Comparison of ENCODE assay signal across 1 cellular context in the genomic region with DNA sequence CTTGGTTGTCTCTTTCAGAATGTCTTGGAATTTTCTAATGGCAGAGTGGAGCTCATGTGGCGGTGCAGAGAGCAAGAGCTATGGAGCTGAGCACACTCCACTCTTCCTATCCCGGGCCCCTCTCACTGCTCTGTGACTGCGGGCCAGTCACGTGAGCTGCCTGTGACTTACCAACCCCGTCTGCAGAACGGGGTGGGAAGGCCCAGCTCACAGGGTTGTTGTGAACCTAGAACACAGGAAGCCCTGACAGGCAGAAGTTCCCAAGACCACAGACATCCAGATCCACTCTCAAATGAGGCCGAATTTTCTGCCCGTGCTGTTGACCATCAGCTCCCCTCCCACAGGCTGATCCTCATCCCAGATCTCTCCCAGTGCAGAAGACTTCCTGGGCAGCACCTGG.
TF ChIP-seq lines count a peak whose summit lies in the region.

No MANE protein-coding gene starts in this region.

TF ChIP-seq in K562, 482 proteins besides CTCF, POLR2A, EP300 and RAD21:
- no peak for TF ChIP-seq ZNF347 (CRISPR knock-in tag; IDR thresholded peaks at IDR 0.05; ENCODE audit: low read depth)
- 0 out of 2 replicates have a peak, but pooled peaks have one; percentile 9 for TF ChIP-seq BHLHE40 (IDR thresholded peaks at IDR 0.05; ENCODE audit: low read length)
- TF ChIP-seq, protein P1, sequence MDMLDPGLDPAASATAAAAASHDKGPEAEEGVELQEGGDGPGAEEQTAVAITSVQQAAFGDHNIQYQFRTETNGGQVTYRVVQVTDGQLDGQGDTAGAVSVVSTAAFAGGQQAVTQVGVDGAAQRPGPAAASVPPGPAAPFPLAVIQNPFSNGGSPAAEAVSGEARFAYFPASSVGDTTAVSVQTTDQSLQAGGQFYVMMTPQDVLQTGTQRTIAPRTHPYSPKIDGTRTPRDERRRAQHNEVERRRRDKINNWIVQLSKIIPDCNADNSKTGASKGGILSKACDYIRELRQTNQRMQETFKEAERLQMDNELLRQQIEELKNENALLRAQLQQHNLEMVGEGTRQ (CRISPR knock-in tag; IDR thresholded peaks at IDR 0.05), result 0 out of 2 replicates have a peak, but pooled peaks have one; percentile 17
- TF ChIP-seq ZNF583 (CRISPR knock-in tag; IDR thresholded peaks at IDR 0.05), result no peak
- TF ChIP-seq, protein P2, sequence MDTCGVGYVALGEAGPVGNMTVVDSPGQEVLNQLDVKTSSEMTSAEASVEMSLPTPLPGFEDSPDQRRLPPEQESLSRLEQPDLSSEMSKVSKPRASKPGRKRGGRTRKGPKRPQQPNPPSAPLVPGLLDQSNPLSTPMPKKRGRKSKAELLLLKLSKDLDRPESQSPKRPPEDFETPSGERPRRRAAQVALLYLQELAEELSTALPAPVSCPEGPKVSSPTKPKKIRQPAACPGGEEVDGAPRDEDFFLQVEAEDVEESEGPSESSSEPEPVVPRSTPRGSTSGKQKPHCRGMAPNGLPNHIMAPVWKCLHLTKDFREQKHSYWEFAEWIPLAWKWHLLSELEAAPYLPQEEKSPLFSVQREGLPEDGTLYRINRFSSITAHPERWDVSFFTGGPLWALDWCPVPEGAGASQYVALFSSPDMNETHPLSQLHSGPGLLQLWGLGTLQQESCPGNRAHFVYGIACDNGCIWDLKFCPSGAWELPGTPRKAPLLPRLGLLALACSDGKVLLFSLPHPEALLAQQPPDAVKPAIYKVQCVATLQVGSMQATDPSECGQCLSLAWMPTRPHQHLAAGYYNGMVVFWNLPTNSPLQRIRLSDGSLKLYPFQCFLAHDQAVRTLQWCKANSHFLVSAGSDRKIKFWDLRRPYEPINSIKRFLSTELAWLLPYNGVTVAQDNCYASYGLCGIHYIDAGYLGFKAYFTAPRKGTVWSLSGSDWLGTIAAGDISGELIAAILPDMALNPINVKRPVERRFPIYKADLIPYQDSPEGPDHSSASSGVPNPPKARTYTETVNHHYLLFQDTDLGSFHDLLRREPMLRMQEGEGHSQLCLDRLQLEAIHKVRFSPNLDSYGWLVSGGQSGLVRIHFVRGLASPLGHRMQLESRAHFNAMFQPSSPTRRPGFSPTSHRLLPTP (IDR thresholded peaks at IDR 0.05; ENCODE audit: borderline replicate concordance, extremely low read depth, insufficient read length), result no peak
TF ChIP-seq in K562: peak in this region for 2.
